ENCODE assay signal across 10 cellular contexts in the genomic region with DNA sequence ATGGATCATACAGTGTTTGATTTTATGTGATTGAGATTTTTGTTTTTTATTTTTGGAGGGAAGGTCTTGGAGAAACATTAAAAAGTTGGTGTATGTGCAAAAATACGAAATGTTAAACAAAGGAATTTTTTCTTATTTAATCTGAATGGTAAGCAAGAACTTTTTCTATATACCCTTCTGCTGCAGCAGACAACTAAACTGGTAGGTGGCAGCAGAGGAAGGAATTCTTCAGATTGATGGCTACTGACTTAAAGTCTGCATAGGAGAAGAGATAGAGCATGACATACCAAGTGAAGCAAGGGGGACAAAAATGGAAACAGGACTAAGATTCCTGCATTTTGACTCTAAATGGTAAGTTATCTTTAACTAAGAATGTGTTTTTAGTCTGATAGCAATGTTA. TPM values are rescaled to one million over a fixed set of nuclear protein-coding genes. Genes with fewer than 3 reads are reported as not detected.
DNase-seq lines count a peak whose midpoint lies in the region; ATAC-seq and TF ChIP-seq lines count a peak whose summit lies in the region.
"Had no signal": no experiment of that assay in that cellular context is flagged by ENCODE, and none has a peak within 500 bp of the region (broad histone marks: within the 10 kb centered on the region; RNA-seq: fewer than 3 reads in every experiment).

No MANE protein-coding gene starts in this region.

- H3K27ac Mint-ChIP-seq in activated CD8-positive, alpha-beta T cell treated with anti-CD3 and anti-CD28 coated beads for 36 hours: no peak overlapping the region
- no peak overlapping the region for H3K27ac Mint-ChIP-seq in activated CD8-positive, alpha-beta T cell treated with anti-CD3 and anti-CD28 coated beads, Interleukin-2, amount 10 ng/mL, durations not matched to agents 7 days and 5 days
- H3K27ac Mint-ChIP-seq in CD4-positive, alpha-beta T cell: no peak overlapping the region

- H3K4me3 Mint-ChIP-seq in activated CD8-positive, alpha-beta T cell treated with anti-CD3 and anti-CD28 coated beads for 36 hours: no peak overlapping the region
- no peak overlapping the region for H3K4me3 Mint-ChIP-seq in activated CD8-positive, alpha-beta T cell treated with anti-CD3 and anti-CD28 coated beads, Interleukin-2, amount 10 ng/mL, durations not matched to agents 7 days and 5 days
- H3K4me3 Mint-ChIP-seq in CD4-positive, alpha-beta T cell: no peak overlapping the region

- CTCF ChIA-PET in activated CD8-positive, alpha-beta T cell treated with anti-CD3 and anti-CD28 coated beads for 36 hours (lab: Charles Lee): interaction anchor here (2.0 kb wide), 1 partner anchor 80 kb away, joined by 7 read pairs; no protein-coding TSS in a partner anchor
- CTCF ChIA-PET in activated CD8-positive, alpha-beta T cell treated with anti-CD3 and anti-CD28 coated beads, Interleukin-2, amount 10 ng/mL, durations not matched to agents 7 days and 5 days (lab: Charles Lee): interaction anchor here (0.9 to 1.3 kb wide), 2 partner anchors 80 to 258 kb away, joined by 3 read pairs; no protein-coding TSS in a partner anchor
- CTCF ChIA-PET in PC-9 (lab: Charles Lee): interaction anchor here (0.9 kb wide), 1 partner anchor 80 kb away, joined by 3 read pairs; no protein-coding TSS in a partner anchor
- CTCF ChIA-PET in CD4-positive, alpha-beta T cell (lab: Charles Lee): no interaction called here

- H3F3A ChIP-seq in PC-9 (ENCODE audit: insufficient read depth, low read depth): no peaks in the 10 kb centered on the region

- no peak overlapping the region for H2AFZ ChIP-seq in PC-9

- ATAC-seq in activated CD8-positive, alpha-beta T cell treated with anti-CD3 and anti-CD28 coated beads for 36 hours: no peak
- ATAC-seq in activated CD8-positive, alpha-beta T cell treated with anti-CD3 and anti-CD28 coated beads, Interleukin-2, amount 10 ng/mL, durations not matched to agents 7 days and 5 days: no peak
- ATAC-seq in thoracic aorta (ENCODE audit: insufficient number of reproducible peaks, low FRiP score, low read depth): no peak
- ATAC-seq in CD4-positive, alpha-beta T cell (ENCODE audit: poor library complexity): no peak

- H3K4me2 ChIP-seq in PC-9: no peak overlapping the region

- peak; percentile 33 for TF ChIP-seq CTCF in activated CD8-positive, alpha-beta T cell treated with anti-CD3 and anti-CD28 coated beads for 36 hours (IDR thresholded peaks at IDR 0.05)
- peak; percentile 53; the same call in 1 of the 2 replicates for TF ChIP-seq CTCF in PC-9 (conservative IDR thresholded peaks at IDR 0.05)
- TF ChIP-seq CTCF in fibroblast of the aortic adventitia (IDR thresholded peaks at IDR 0.05; ENCODE audit: insufficient read depth, low read length): peak; percentile 53
- TF ChIP-seq CTCF in thoracic aorta (IDR thresholded peaks at IDR 0.05): no peak
- no peak for TF ChIP-seq CTCF in CD4-positive, alpha-beta T cell (IDR thresholded peaks at IDR 0.05)

- H4K20me1 ChIP-seq in PC-9 (ENCODE audit: insufficient read depth): no peaks in the 10 kb centered on the region

- POLR2A ChIA-PET in activated CD8-positive, alpha-beta T cell treated with anti-CD3 and anti-CD28 coated beads for 36 hours (lab: Charles Lee): no interaction called here
- POLR2A ChIA-PET in activated CD8-positive, alpha-beta T cell treated with anti-CD3 and anti-CD28 coated beads, Interleukin-2, amount 10 ng/mL, durations not matched to agents 7 days and 5 days (lab: Charles Lee): no interaction called here
- POLR2A ChIA-PET in PC-9 (lab: Charles Lee; ENCODE audit: unreplicated experiment): no interaction called here
- POLR2A ChIA-PET in CD4-positive, alpha-beta T cell (lab: Charles Lee): no interaction called here

- no peak overlapping the region for H3K27ac ChIP-seq in PC-9
- peak overlapping the region; percentile 70 to 83 for H3K27ac ChIP-seq in thoracic aorta
- no peak overlapping the region for H3K27ac ChIP-seq in CD4-positive, alpha-beta T cell (ENCODE audit: low read depth, low read length)
- H3K27ac ChIP-seq: esophagus muscularis mucosa had no signal

- H3K27me3 ChIP-seq in PC-9 (ENCODE audit: insufficient read depth, low read depth) (no peaks in the 10 kb centered on the region), thoracic aorta (replicated peaks; ENCODE audit: insufficient read depth) (no peaks in the 10 kb centered on the region)
- no peaks in the 10 kb centered on the region for H3K27me3 ChIP-seq in CD4-positive, alpha-beta T cell (ENCODE audit: control insufficient read depth, insufficient read depth, low read length)
- H3K27me3 ChIP-seq: esophagus muscularis mucosa had no signal

- H3K9me3 ChIP-seq in PC-9 (ENCODE audit: insufficient read depth, low read depth) (no peaks in the 10 kb centered on the region), thoracic aorta (no peaks in the 10 kb centered on the region)
- no peaks in the 10 kb centered on the region for H3K9me3 ChIP-seq in CD4-positive, alpha-beta T cell (ENCODE audit: control insufficient read depth, low read length)
- H3K9me3 ChIP-seq: esophagus muscularis mucosa had no signal

- peak; percentile 5 for DNase-seq in activated CD8-positive, alpha-beta T cell treated with anti-CD3 and anti-CD28 coated beads for 36 hours
- no peak for DNase-seq in activated CD8-positive, alpha-beta T cell treated with anti-CD3 and anti-CD28 coated beads, Interleukin-2, amount 10 ng/mL, durations not matched to agents 7 days and 5 days
- DNase-seq in PC-9: peak; percentile 20 to 46
- peak; percentile 49 for DNase-seq in fibroblast of the aortic adventitia (ENCODE audit: low read depth)
- no peak for DNase-seq in thoracic aorta (ENCODE audit: low spot score)
- no peak for DNase-seq in NCI-H1092 (lab: John Stamatoyannopoulos, UW)
- no peak for DNase-seq in T-helper 9 cell
- no peak for DNase-seq in CD4-positive, alpha-beta T cell

- no peaks in the 10 kb centered on the region; the same call in 1 of the 2 replicates for H3K9me2 ChIP-seq in PC-9 (ENCODE audit: insufficient read depth)

- H3K36me3 ChIP-seq in PC-9 (ENCODE audit: low read depth) (no peaks in the 10 kb centered on the region), thoracic aorta (no peaks in the 10 kb centered on the region)

- H3K4me1 ChIP-seq in PC-9 (replicated peaks; ENCODE audit: insufficient read depth) (no peaks in the 10 kb centered on the region), thoracic aorta (ENCODE audit: control insufficient read depth in 1 of 2, low read depth in 2 of 2) (peaks cover 29 to 57% of the 10 kb centered on the region in 2 donors)

- peaks cover 1% of the 10 kb centered on the region for H3K36me3 Mint-ChIP-seq in activated CD8-positive, alpha-beta T cell treated with anti-CD3 and anti-CD28 coated beads for 36 hours (ENCODE audit: low read depth)
- H3K36me3 Mint-ChIP-seq in activated CD8-positive, alpha-beta T cell treated with anti-CD3 and anti-CD28 coated beads, Interleukin-2, amount 10 ng/mL, durations not matched to agents 7 days and 5 days (ENCODE audit: low read depth): no peaks in the 10 kb centered on the region
- peaks cover 16% of the 10 kb centered on the region for H3K36me3 Mint-ChIP-seq in CD4-positive, alpha-beta T cell (ENCODE audit: low read depth)

- H3K4me3 ChIP-seq in PC-9 (no peak overlapping the region), fibroblast of the aortic adventitia (ENCODE audit: low read depth, low read length) (no peak overlapping the region), thoracic aorta (no peak overlapping the region)
- H3K4me3 ChIP-seq: esophagus muscularis mucosa had no signal

- H3K79me2 ChIP-seq in PC-9 (ENCODE audit: low read depth): no peaks in the 10 kb centered on the region

- intact Hi-C loops in activated CD8-positive, alpha-beta T cell treated with anti-CD3 and anti-CD28 coated beads for 36 hours (cut with micrococcal nuclease): no loop called here
- intact Hi-C loops in PC-9 (cut with micrococcal nuclease; ENCODE audit: unreplicated experiment): loop anchor here (1.0 to 5.0 kb wide), 4 partner anchors 80 to 258 kb away; no protein-coding TSS in a partner anchor
- intact Hi-C loops in CD4-positive, alpha-beta T cell (cut with DNase I, micrococcal nuclease): loop anchor here in 1 of 2 experiments (2.0 kb wide), 1 partner anchor 258 kb away; no protein-coding TSS in a partner anchor

- no peaks in the 10 kb centered on the region for H3K4me1 Mint-ChIP-seq in activated CD8-positive, alpha-beta T cell treated with anti-CD3 and anti-CD28 coated beads for 36 hours (ENCODE audit: low read depth)
- H3K4me1 Mint-ChIP-seq in activated CD8-positive, alpha-beta T cell treated with anti-CD3 and anti-CD28 coated beads, Interleukin-2, amount 10 ng/mL, durations not matched to agents 7 days and 5 days (ENCODE audit: low read depth): no peaks in the 10 kb centered on the region
- H3K4me1 Mint-ChIP-seq in CD4-positive, alpha-beta T cell (ENCODE audit: low read depth): no peaks in the 10 kb centered on the region

- H3K27me3 Mint-ChIP-seq in activated CD8-positive, alpha-beta T cell treated with anti-CD3 and anti-CD28 coated beads for 36 hours: no peaks in the 10 kb centered on the region
- H3K27me3 Mint-ChIP-seq in activated CD8-positive, alpha-beta T cell treated with anti-CD3 and anti-CD28 coated beads, Interleukin-2, amount 10 ng/mL, durations not matched to agents 7 days and 5 days (ENCODE audit: low read depth): no peaks in the 10 kb centered on the region
- H3K27me3 Mint-ChIP-seq in CD4-positive, alpha-beta T cell: no peaks in the 10 kb centered on the region

- BruUV-seq in PC-9 (replicated peaks; lab: Mats Ljungman, UMichigan): no TSS peak

- H3K9me3 Mint-ChIP-seq in activated CD8-positive, alpha-beta T cell treated with anti-CD3 and anti-CD28 coated beads for 36 hours: no peaks in the 10 kb centered on the region
- no peaks in the 10 kb centered on the region for H3K9me3 Mint-ChIP-seq in activated CD8-positive, alpha-beta T cell treated with anti-CD3 and anti-CD28 coated beads, Interleukin-2, amount 10 ng/mL, durations not matched to agents 7 days and 5 days (ENCODE audit: insufficient read depth)
- H3K9me3 Mint-ChIP-seq in CD4-positive, alpha-beta T cell: no peaks in the 10 kb centered on the region

RNA-seq across cellular contexts. Expression of gene A2ML1, which starts 42.0 kb away (rescaled TPM):
- not detected for total RNA-seq in activated CD8-positive, alpha-beta T cell treated with anti-CD3 and anti-CD28 coated beads for 36 hours
- not detected for total RNA-seq in activated CD8-positive, alpha-beta T cell treated with anti-CD3 and anti-CD28 coated beads, Interleukin-2, amount 10 ng/mL, durations not matched to agents 7 days and 5 days
- 15.2 and 17.3 TPM in 2 replicates for total RNA-seq in PC-9 (2021)
- total RNA-seq in fibroblast of the aortic adventitia (ENCODE audit: low replicate concordance): under 0.01 TPM in 1 of 2 replicates, not detected in the other
- under 1 TPM in 1 of 2 donors, not detected in 1; 0.27 TPM for total RNA-seq in thoracic aorta
- total RNA-seq in CD4-positive, alpha-beta T cell: not detected
- total RNA-seq: Daoy had no signal

Comparison
In these comparisons a context has a peak if more than half of its experiments do, and no peak if none do; other contexts are left out.
1. DNase-seq: peak in activated CD8-positive, alpha-beta T cell treated with anti-CD3 and anti-CD28 coated beads for 36 hours (single experiment), PC-9 (2 of 2) and fibroblast of the aortic adventitia (single experiment); none in activated CD8-positive, alpha-beta T cell treated with anti-CD3 and anti-CD28 coated beads, Interleukin-2, amount 10 ng/mL, durations not matched to agents 7 days and 5 days (single experiment), thoracic aorta (single experiment), NCI-H1092 (single experiment), T-helper 9 cell (single experiment) and CD4-positive, alpha-beta T cell (0 of 10).
2. CTCF ChIP-seq: peak in activated CD8-positive, alpha-beta T cell treated with anti-CD3 and anti-CD28 coated beads for 36 hours (single experiment), PC-9 (single experiment) and fibroblast of the aortic adventitia (single experiment); none in thoracic aorta (single experiment) and CD4-positive, alpha-beta T cell (single experiment).
3. H3K27ac ChIP-seq: peak in thoracic aorta (2 of 2); none in PC-9 (single experiment) and CD4-positive, alpha-beta T cell (single experiment).
4. RNA of gene A2ML1, which starts 42.0 kb away (total RNA-seq): 15.2 to 17.3 TPM in PC-9; 0.27 TPM in thoracic aorta, not detected in activated CD8-positive, alpha-beta T cell treated with anti-CD3 and anti-CD28 coated beads for 36 hours, not detected in activated CD8-positive, alpha-beta T cell treated with anti-CD3 and anti-CD28 coated beads, Interleukin-2, amount 10 ng/mL, durations not matched to agents 7 days and 5 days, under 0.01 TPM in fibroblast of the aortic adventitia and not detected in CD4-positive, alpha-beta T cell; every median in the first group is over 10 times any median in the second.